ENCODE assay signal across 8 cellular contexts in the genomic region with DNA sequence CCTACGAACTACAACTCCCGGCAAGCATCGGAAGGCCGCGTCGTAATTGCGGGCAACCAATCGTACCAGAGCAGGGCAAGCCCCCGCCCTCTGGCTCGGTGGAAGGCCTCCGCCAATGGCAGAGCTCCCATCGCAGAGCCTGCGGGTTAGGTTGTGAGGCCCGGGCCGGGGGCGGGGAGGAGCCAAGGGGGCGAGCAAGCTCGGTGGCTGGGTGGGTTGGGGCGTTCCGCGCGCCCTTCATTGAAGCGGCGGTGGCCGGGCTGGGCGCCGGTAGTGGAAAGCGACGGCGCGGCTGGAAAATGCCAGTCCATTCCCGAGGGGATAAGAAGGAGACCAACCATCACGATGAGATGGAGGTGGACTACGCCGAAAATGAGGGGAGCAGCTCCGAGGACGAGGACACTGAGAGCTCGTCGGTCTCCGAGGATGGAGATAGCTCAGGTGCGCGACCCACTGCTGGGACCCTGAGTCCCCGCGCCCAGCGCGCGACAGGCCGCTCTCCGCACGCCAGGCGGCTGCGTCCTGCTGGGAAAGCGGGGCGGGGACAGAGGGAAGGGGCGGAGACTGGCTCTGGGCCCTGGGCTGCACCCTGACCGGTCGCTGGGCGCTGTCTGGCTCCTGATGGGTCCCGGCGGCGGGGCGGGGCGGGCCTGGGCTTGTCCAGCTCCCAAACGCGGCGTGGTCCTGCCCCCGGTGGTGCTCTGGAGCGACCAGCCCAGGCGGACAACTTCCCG. TPM values are rescaled to one million over a fixed set of nuclear protein-coding genes. Genes with fewer than 3 reads are reported as not detected.
DNase-seq lines count a peak whose midpoint lies in the region; ATAC-seq, FAIRE-seq and TF ChIP-seq lines count a peak whose summit lies in the region.

A gene with protein sequence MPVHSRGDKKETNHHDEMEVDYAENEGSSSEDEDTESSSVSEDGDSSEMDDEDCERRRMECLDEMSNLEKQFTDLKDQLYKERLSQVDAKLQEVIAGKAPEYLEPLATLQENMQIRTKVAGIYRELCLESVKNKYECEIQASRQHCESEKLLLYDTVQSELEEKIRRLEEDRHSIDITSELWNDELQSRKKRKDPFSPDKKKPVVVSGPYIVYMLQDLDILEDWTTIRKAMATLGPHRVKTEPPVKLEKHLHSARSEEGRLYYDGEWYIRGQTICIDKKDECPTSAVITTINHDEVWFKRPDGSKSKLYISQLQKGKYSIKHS (plus strand): TSS at position 121 of the 734 bp plus-strand sequence. CDS start 179 bp downstream, at position 300.

- H3K27me3 ChIP-seq in OCI-LY3 (ENCODE audit: low read depth, low read length), result no peaks in the 10 kb centered on the region
- H3K27me3 ChIP-seq in endothelial cell of umbilical vein (ENCODE audit: control insufficient read depth in 2 of 2, insufficient read depth in 2 of 2, low read length in 2 of 2), result no peaks in the 10 kb centered on the region

- POLR2A ChIA-PET in endothelial cell of umbilical vein (lab: Charles Lee), result interaction anchor here (0.6 to 0.7 kb wide), 6 partner anchors 16 to 1371 kb away, joined by 3 to 5 read pairs (median 3); a partner anchor contains a TSS

- TF ChIP-seq POLR2A in endothelial cell of umbilical vein (IDR thresholded peaks at IDR 0.05; ENCODE audit: low read depth, low read length), result peak; percentile 98

- H4K20me1 ChIP-seq in OCI-LY3 (ENCODE audit: insufficient read depth, low read length) (no peaks in the 10 kb centered on the region), endothelial cell of umbilical vein (replicated peaks; ENCODE audit: control insufficient read depth, extremely low read depth, insufficient read depth, low read length) (no peaks in the 10 kb centered on the region)

- H3K4me2 ChIP-seq in OCI-LY3 (ENCODE audit: low read length) (peak within 1 kb of the TSS; percentile 83), endothelial cell of umbilical vein (ENCODE audit: insufficient read depth, low read length) (peak within 1 kb of the TSS; percentile 97)

- peak; percentile 98 for DNase-seq in DMS 273 treated with DMSO at 0.1 percent for 48 hours (lab: John Stamatoyannopoulos, UW)
- peak; percentile 94 for DNase-seq in HuH-7.5 (ENCODE audit: low spot score)
- DNase-seq in activated T-cell treated with anti-CD3 and anti-CD28 coated beads for 24 hours (ENCODE audit: low read depth), result peak; percentile 96
- DNase-seq in endothelial cell of umbilical vein (ENCODE audit: low read depth, low spot score), result peak; percentile 99
- peak; percentile 98 for DNase-seq in midbrain (lab: John Stamatoyannopoulos, UW)
- DNase-seq in stimulated activated CD8-positive, alpha-beta memory T cell treated with anti-CD3 and anti-CD28 coated beads, Interleukin-15, amount 100 ng/mL, for 48 hours (ENCODE audit: low read depth in 2 of 2), result peak; percentile 95 to 98

- H3K9me1 ChIP-seq in endothelial cell of umbilical vein (replicated peaks; ENCODE audit: control insufficient read depth, extremely low read depth, insufficient read depth, low read length), result no peaks in the 10 kb centered on the region

- dilution Hi-C loops in endothelial cell of umbilical vein (cut with MboI; ENCODE audit: extremely low pct_ligation_motif_present, low sequenced_read_pairs), result no loop called here

- peak; percentile 98 for ATAC-seq in GM21528 (IDR thresholded peaks at IDR 0.05; ENCODE audit: low FRiP score, unreplicated experiment)

- peaks cover 11% of the 10 kb centered on the region for H3K4me1 ChIP-seq in OCI-LY3 (ENCODE audit: low read length)
- H3K4me1 ChIP-seq in endothelial cell of umbilical vein (ENCODE audit: control insufficient read depth, extremely low read depth, insufficient read depth, low read length), result peaks cover 10% of the 10 kb centered on the region

- H3K79me2 ChIP-seq in OCI-LY3 (ENCODE audit: low read length), result peaks cover 14% of the 10 kb centered on the region
- peaks cover 5% of the 10 kb centered on the region for H3K79me2 ChIP-seq in endothelial cell of umbilical vein (ENCODE audit: control insufficient read depth, insufficient read depth, low read length)

- CTCF ChIA-PET in endothelial cell of umbilical vein (lab: Charles Lee), result interaction anchor here (0.7 to 2.7 kb wide), 8 partner anchors 8 to 387 kb away, joined by 3 to 12 read pairs (median 6); a partner anchor contains a TSS

- peak; percentile 96 for FAIRE-seq in endothelial cell of umbilical vein (lab: Jason Lieb, UNC)

- H3K9me3 ChIP-seq in OCI-LY3 (ENCODE audit: insufficient read depth, low read length), result no peaks in the 10 kb centered on the region
- no peaks in the 10 kb centered on the region for H3K9me3 ChIP-seq in endothelial cell of umbilical vein (replicated peaks; ENCODE audit: control insufficient read depth, insufficient read depth, low read length)

- no peak for TF ChIP-seq CTCF in OCI-LY3 (IDR thresholded peaks at IDR 0.05; ENCODE audit: low read depth, low read length)
- TF ChIP-seq CTCF in endothelial cell of umbilical vein (IDR thresholded peaks at IDR 0.05; ENCODE audit: extremely low read depth in 1 of 2, insufficient read depth in 1 of 2, low read depth in 1 of 2, low read length in 2 of 2), result peak in 1 of 2 donors; percentile 12

- BruUV-seq in endothelial cell of umbilical vein (replicated peaks; lab: Mats Ljungman, UMichigan), result TSS peak; percentile 90

- intact Hi-C loops in endothelial cell of umbilical vein (cut with micrococcal nuclease), result loop anchor here (1.0 to 5.0 kb wide), 4 partner anchors 17 to 1289 kb away; a partner anchor contains a TSS

- peak within 1 kb of the TSS; percentile 90 for H3K9ac ChIP-seq in OCI-LY3 (ENCODE audit: low read length)
- peak within 1 kb of the TSS; percentile 55 for H3K9ac ChIP-seq in endothelial cell of umbilical vein (replicated peaks; ENCODE audit: extremely low read depth, insufficient read depth, low read length)

- peak within 1 kb of the TSS; percentile 85 for H2AFZ ChIP-seq in OCI-LY3 (ENCODE audit: low read depth, low read length)
- H2AFZ ChIP-seq in endothelial cell of umbilical vein (ENCODE audit: low read depth, low read length), result peak within 1 kb of the TSS; percentile 84

- H3K36me3 ChIP-seq in OCI-LY3 (replicated peaks; ENCODE audit: low read depth, low read length) (no peaks in the 10 kb centered on the region), endothelial cell of umbilical vein (ENCODE audit: control insufficient read depth in 2 of 2, extremely low read depth in 1 of 2, insufficient read depth in 2 of 2, low read length in 2 of 2) (no peaks in the 10 kb centered on the region)

- H3K27ac ChIP-seq in OCI-LY3 (ENCODE audit: low read length) (peak within 1 kb of the TSS; percentile 73), endothelial cell of umbilical vein (ENCODE audit: insufficient read depth, low read depth, low read length) (peak within 1 kb of the TSS; percentile 40)

- peak within 1 kb of the TSS; percentile 91 for H3K4me3 ChIP-seq in OCI-LY3 (ENCODE audit: low read length)
- H3K4me3 ChIP-seq in endothelial cell of umbilical vein (replicated peaks in 1 of 3; ENCODE audit: insufficient read depth in 1 of 3, low read depth in 1 of 3, low read length in 3 of 3), result peak within 1 kb of the TSS; percentile 61 to 92 (median 88)

TF ChIP-seq in endothelial cell of umbilical vein, 7 proteins besides CTCF, POLR2A, EP300 and RAD21:
- TF ChIP-seq POLR2AphosphoS5 (IDR thresholded peaks at IDR 0.05; ENCODE audit: insufficient read depth, low read depth, low read length) (peak; percentile 95), GATA2 (IDR thresholded peaks at IDR 0.05; ENCODE audit: insufficient read depth, insufficient read length, low read depth, low read length) (no peak)
TF ChIP-seq in endothelial cell of umbilical vein: peak in this region for 1.

RNA-seq across cellular contexts. Expression of the gene that starts here (rescaled TPM):
- 7.7 and 11.2 TPM in 2 replicates for total RNA-seq in endothelial cell of umbilical vein
- 2.5 and 4.0 TPM in 2 replicates for polyA plus RNA-seq in endothelial cell of umbilical vein
- 4.3 and 4.8 TPM in 2 replicates for polyA plus RNA-seq in endothelial cell of umbilical vein (2011; cell fraction: cytosol; rRNA removed)
- 8.5 and 11.8 TPM in 2 replicates for polyA plus RNA-seq in endothelial cell of umbilical vein (2011; cell fraction: nucleus; rRNA removed)
- 6.4 and 10.2 TPM in 2 replicates for polyA plus RNA-seq in endothelial cell of umbilical vein (2012)
- 2.6 and 6.2 TPM in 2 replicates for polyA minus RNA-seq in endothelial cell of umbilical vein
- 2.8 TPM for polyA minus RNA-seq in endothelial cell of umbilical vein (2011; cell fraction: cytosol; rRNA and poly(A)+ RNA removed)
- 6.7 and 9.5 TPM in 2 replicates for polyA minus RNA-seq in endothelial cell of umbilical vein (2011; cell fraction: nucleus; rRNA and poly(A)+ RNA removed)

Comparison
In these comparisons a context has a peak if more than half of its experiments do, and no peak if none do; other contexts are left out.
1. Peak in every context shown above with its lines: DNase-seq, ATAC-seq, H3K4me3 ChIP-seq and H3K27ac ChIP-seq.